In the genomic region with DNA sequence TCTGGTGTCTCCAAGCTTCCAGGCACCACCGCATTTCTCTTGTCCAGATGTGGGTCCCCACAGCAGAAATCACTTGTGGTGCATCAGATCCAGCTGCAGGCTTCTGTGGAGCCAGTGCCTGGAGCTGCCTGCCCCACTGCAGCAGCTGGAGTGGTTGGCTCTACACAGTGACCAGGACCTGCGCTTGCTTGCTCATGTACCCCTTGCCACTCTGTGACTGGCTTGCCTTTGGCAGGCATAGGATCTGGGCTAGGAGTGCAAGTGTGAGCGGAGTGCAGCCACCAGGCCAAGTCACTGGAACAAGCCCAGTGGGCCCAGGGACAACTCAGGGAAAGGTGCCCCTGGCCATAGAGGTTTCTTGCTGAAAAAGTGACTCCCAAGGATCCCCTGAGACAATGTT, we compare ENCODE assay signal across 38 cellular contexts.
"Had no signal": no experiment of that assay in that cellular context is flagged by ENCODE, and none has a peak within 500 bp of the region (broad histone marks: within the 10 kb centered on the region; RNA-seq: fewer than 3 reads in every experiment).

No MANE protein-coding gene starts in this region.

- H3K27ac Mint-ChIP-seq: activated B cell treated with CpG ODN at 0.5 μM for 24 hours; activated CD4-positive, alpha-beta memory T cell treated with anti-CD3 and anti-CD28 coated beads for 36 hours; activated CD4-positive, alpha-beta T cell treated with anti-CD3 and anti-CD28 coated beads, Interleukin-2, amount 10 ng/mL, durations not matched to agents 24 days and 14 days; activated CD8-positive, alpha-beta T cell treated with anti-CD3 and anti-CD28 coated beads for 36 hours; activated naive CD4-positive, alpha-beta T cell treated with anti-CD3 and anti-CD28 coated beads for 36 hours; activated naive CD4-positive, alpha-beta T cell treated with anti-CD3 and anti-CD28 coated beads, Interleukin-2, amount 50 U/mL, for 72 hours; activated naive CD8-positive, alpha-beta T cell treated with anti-CD3 and anti-CD28 coated beads for 36 hours; activated T-cell treated with anti-CD3 and anti-CD28 coated beads, Interleukin-2, amount 50 U/mL, for 72 hours; activated T-helper 1 cell treated with anti-CD3 and anti-CD28 coated beads, Interleukin-12 subunit alpha, Interleukin-12 subunit beta, Interleukin-2, Interleukin-4 antibody, amounts not matched to agents 30 ng/mL and 10 ng/mL and 1 ng/mL, durations not matched to agents 14 hours and 24 hours and 36 hours; activated T-helper 17 cell treated with anti-CD3 and anti-CD28 coated beads, Interleukin-2, amount 50 U/mL, for 72 hours; brain; T-helper 1 cell treated with Interleukin-12 subunit alpha and Interleukin-12 subunit beta and Interleukin-4 antibody, amounts not matched to agents 30 μg/mL and 1 μg/mL, for 36 hours; T-helper 2 cell treated with Interferon-gamma antibody and Interleukin-4, amounts not matched to agents 5 μg/mL and 100 μg/mL, for 36 hours had no signal

- H3K36me3 Mint-ChIP-seq: activated CD4-positive, alpha-beta memory T cell treated with anti-CD3 and anti-CD28 coated beads for 36 hours; activated naive CD4-positive, alpha-beta T cell treated with anti-CD3 and anti-CD28 coated beads, Interleukin-2, amount 50 U/mL, for 72 hours; activated naive CD8-positive, alpha-beta T cell treated with anti-CD3 and anti-CD28 coated beads for 36 hours; brain had no signal

- H3K4me3 ChIP-seq: adrenal gland, cardiac muscle cell had no signal

- H3K9me3 Mint-ChIP-seq: activated B cell treated with CpG ODN at 0.5 μM for 24 hours; activated CD4-positive, alpha-beta memory T cell treated with anti-CD3 and anti-CD28 coated beads for 36 hours; activated CD4-positive, alpha-beta T cell treated with anti-CD3 and anti-CD28 coated beads, Interleukin-2, amount 10 ng/mL, durations not matched to agents 24 days and 14 days; activated naive CD8-positive, alpha-beta T cell treated with anti-CD3 and anti-CD28 coated beads for 36 hours; brain had no signal

- FAIRE-seq: astrocyte, bronchial epithelial cell, TTC549 had no signal

- H3K27me3 Mint-ChIP-seq: activated B cell treated with CpG ODN at 0.5 μM for 24 hours; activated CD4-positive, alpha-beta memory T cell treated with anti-CD3 and anti-CD28 coated beads for 36 hours; activated CD4-positive, alpha-beta T cell treated with anti-CD3 and anti-CD28 coated beads, Interleukin-2, amount 10 ng/mL, durations not matched to agents 24 days and 14 days; activated CD8-positive, alpha-beta T cell treated with anti-CD3 and anti-CD28 coated beads for 36 hours; activated naive CD8-positive, alpha-beta T cell treated with anti-CD3 and anti-CD28 coated beads for 36 hours; activated T-helper 17 cell treated with anti-CD3 and anti-CD28 coated beads, Interleukin-2, amount 50 U/mL, for 72 hours; brain had no signal

- H3K27me3 ChIP-seq: adrenal gland, cardiac muscle cell had no signal

- ATAC-seq: activated CD8-positive, alpha-beta T cell treated with anti-CD3 and anti-CD28 coated beads for 36 hours; activated naive CD4-positive, alpha-beta T cell treated with anti-CD3 and anti-CD28 coated beads, Interleukin-2, amount 50 U/mL, for 72 hours; activated T-cell treated with anti-CD3 and anti-CD28 coated beads, Interleukin-2, amount 50 U/mL, for 4 hours; activated T-cell treated with anti-CD3 and anti-CD28 coated beads, Interleukin-2, amount 50 U/mL, for 72 hours; activated T-helper 17 cell treated with anti-CD3 and anti-CD28 coated beads, Interleukin-2, amount 50 U/mL, for 72 hours had no signal

- DNase-seq: activated B cell treated with CpG ODN at 0.5 μM for 24 hours; activated CD4-positive, alpha-beta memory T cell treated with anti-CD3 and anti-CD28 coated beads for 36 hours; activated CD4-positive, alpha-beta T cell treated with anti-CD3 and anti-CD28 coated beads for 4 hours; activated CD4-positive, alpha-beta T cell treated with anti-CD3 and anti-CD28 coated beads, Interleukin-2, amount 10 ng/mL, durations not matched to agents 24 days and 14 days; activated CD4-positive, alpha-beta T cell treated with anti-CD3 and anti-CD28 coated beads, Interleukin-2, amount 50 U/mL, for 1 hour; activated CD4-positive, alpha-beta T cell treated with anti-CD3 and anti-CD28 coated beads, Interleukin-2, amount 50 U/mL, for 4 hours; activated CD4-positive, CD25-positive, alpha-beta regulatory T cell treated with anti-CD3 and anti-CD28 coated beads, Interleukin-2, amount 50 U/mL, for 72 hours; activated CD8-positive, alpha-beta memory T cell treated with anti-CD3 and anti-CD28 coated beads, Interleukin-2, amount 50 U/mL, for 4 hours; activated CD8-positive, alpha-beta T cell treated with anti-CD3 and anti-CD28 coated beads for 36 hours; activated effector memory CD4-positive, alpha-beta T cell treated with anti-CD3 and anti-CD28 coated beads, Interleukin-2, amount 50 U/mL, for 16 hours; activated gamma-delta T cell treated with Interleukin-2 at 50 U/mL for 16 hours; activated naive CD4-positive, alpha-beta T cell; activated naive CD4-positive, alpha-beta T cell treated with anti-CD3 and anti-CD28 coated beads for 36 hours; activated naive CD4-positive, alpha-beta T cell treated with anti-CD3 and anti-CD28 coated beads, Interleukin-2, amount 50 U/mL, for 16 hours; activated naive CD8-positive, alpha-beta T cell treated with anti-CD3 and anti-CD28 coated beads for 36 hours; activated T-cell treated with anti-CD3 and anti-CD28 coated beads for 4 hours; activated T-cell treated with anti-CD3 and anti-CD28 coated beads, Interleukin-2, amount 50 U/mL, for 1 hour; activated T-cell treated with anti-CD3 and anti-CD28 coated beads, Interleukin-2, amount 50 U/mL, for 4 hours; activated T-cell treated with anti-CD3 and anti-CD28 coated beads, Interleukin-2, amount 50 U/mL, for 72 hours; adrenal gland; amniotic stem cell; aorta; caudate nucleus; SW 1271; T-helper 1 cell; T-helper 2 cell; T-helper 9 cell had no signal

- H3K27ac ChIP-seq: adrenal gland, cardiac muscle cell, VCaP had no signal

- H3K4me1 Mint-ChIP-seq: activated B cell treated with CpG ODN at 0.5 μM for 24 hours; activated CD4-positive, alpha-beta T cell treated with anti-CD3 and anti-CD28 coated beads, Interleukin-2, amount 10 ng/mL, durations not matched to agents 24 days and 14 days; activated naive CD8-positive, alpha-beta T cell treated with anti-CD3 and anti-CD28 coated beads for 36 hours; activated T-helper 17 cell treated with anti-CD3 and anti-CD28 coated beads, Interleukin-2, amount 50 U/mL, for 72 hours; brain had no signal

- H3K36me3 ChIP-seq: adrenal gland, cardiac muscle cell had no signal

- H3K9me3 ChIP-seq: adrenal gland had no signal

- H3K4me3 Mint-ChIP-seq: activated B cell treated with CpG ODN at 0.5 μM for 24 hours; activated CD4-positive, alpha-beta memory T cell treated with anti-CD3 and anti-CD28 coated beads for 36 hours; activated CD4-positive, alpha-beta T cell treated with anti-CD3 and anti-CD28 coated beads, Interleukin-2, amount 10 ng/mL, durations not matched to agents 24 days and 14 days; activated CD8-positive, alpha-beta T cell treated with anti-CD3 and anti-CD28 coated beads for 36 hours; activated naive CD4-positive, alpha-beta T cell treated with anti-CD3 and anti-CD28 coated beads for 36 hours; activated naive CD8-positive, alpha-beta T cell treated with anti-CD3 and anti-CD28 coated beads for 36 hours; activated T-cell treated with anti-CD3 and anti-CD28 coated beads, Interleukin-2, amount 50 U/mL, for 4 hours; activated T-cell treated with anti-CD3 and anti-CD28 coated beads, Interleukin-2, amount 50 U/mL, for 72 hours; activated T-helper 1 cell treated with anti-CD3 and anti-CD28 coated beads, Interleukin-12 subunit alpha, Interleukin-12 subunit beta, Interleukin-2, Interleukin-4 antibody, amounts not matched to agents 30 ng/mL and 10 ng/mL and 1 ng/mL, durations not matched to agents 14 hours and 24 hours and 36 hours; activated T-helper 17 cell treated with anti-CD3 and anti-CD28 coated beads, Interleukin-2, amount 50 U/mL, for 72 hours; brain; T-helper 1 cell treated with Interleukin-12 subunit alpha and Interleukin-12 subunit beta and Interleukin-4 antibody, amounts not matched to agents 30 μg/mL and 1 μg/mL, for 36 hours; T-helper 2 cell treated with Interferon-gamma antibody and Interleukin-4, amounts not matched to agents 5 μg/mL and 100 μg/mL, for 36 hours had no signal

- H3K4me1 ChIP-seq: adrenal gland had no signal
